8 cellular contexts compared by ENCODE assay signal in the genomic region with DNA sequence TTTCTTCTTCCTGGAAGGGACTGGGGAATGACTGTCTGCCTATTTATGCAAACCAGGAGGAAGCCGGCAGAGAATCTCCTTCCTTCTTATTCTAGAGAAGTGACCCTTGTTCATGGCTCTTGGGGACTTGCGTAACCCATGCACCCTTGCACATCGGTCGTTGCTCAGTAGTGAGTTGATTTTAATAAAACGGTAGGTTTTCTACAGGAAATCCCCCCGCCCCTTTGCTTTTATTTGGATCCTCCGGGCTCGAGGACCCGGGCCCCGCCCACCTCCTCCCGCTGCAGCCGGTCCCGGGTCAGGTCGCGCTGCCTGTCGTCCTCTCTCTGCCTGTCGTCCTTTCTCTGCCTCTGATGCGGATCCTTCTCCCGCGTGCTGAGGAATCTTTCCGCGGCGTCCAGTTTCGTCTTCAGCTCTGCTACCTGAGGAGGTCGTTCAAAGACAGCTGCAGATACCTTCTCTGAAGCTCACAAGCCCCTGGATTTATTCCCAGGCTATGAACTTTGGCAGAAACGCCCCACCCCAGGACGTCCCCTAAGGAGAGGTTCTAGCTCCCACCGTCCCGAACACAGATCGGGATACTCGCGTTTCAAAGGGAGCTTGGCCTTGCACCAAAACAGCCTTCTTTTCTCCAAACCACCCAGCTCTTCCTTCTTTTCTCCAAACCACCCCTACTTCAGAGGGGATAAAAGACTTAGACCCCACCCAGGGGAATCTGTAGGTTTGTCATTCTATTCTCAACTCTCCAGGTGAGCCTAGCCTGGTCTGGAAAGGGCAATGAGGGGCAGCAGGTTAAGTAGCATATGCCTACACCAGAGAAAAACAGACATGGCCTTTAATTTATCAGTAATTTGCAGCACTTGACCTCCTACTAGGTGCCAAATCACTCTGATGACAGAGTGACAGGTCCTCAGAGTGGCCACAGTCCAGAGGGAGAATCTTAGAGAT. TPM values are rescaled to one million over a fixed set of nuclear protein-coding genes. Genes with fewer than 3 reads are reported as not detected.
DNase-seq lines count a peak whose midpoint lies in the region; ATAC-seq and FAIRE-seq lines count a peak whose summit lies in the region.

No MANE protein-coding gene starts in this region.

- H3K4me1 Mint-ChIP-seq in activated CD8-positive, alpha-beta memory T cell treated with anti-CD3 and anti-CD28 coated beads, Interleukin-2, amount 10 ng/mL, durations not matched to agents 7 days and 5 days, result peaks cover 38% of the 10 kb centered on the region
- H3K4me1 Mint-ChIP-seq in natural killer cell treated with Interleukin-12 subunit alpha and Interleukin-12 subunit beta and Interleukin-15 and Interleukin-18, amount 100 ng/mL, for 72 hours (ENCODE audit: low read depth in 2 of 2), result peaks cover 26 to 30% of the 10 kb centered on the region in 2 donors

- H3K36me3 ChIP-seq in ACC112 (ENCODE audit: insufficient read depth, low read length), result no peaks in the 10 kb centered on the region

- CTCF ChIA-PET in activated CD8-positive, alpha-beta memory T cell treated with anti-CD3 and anti-CD28 coated beads, Interleukin-2, amount 10 ng/mL, durations not matched to agents 7 days and 5 days (lab: Charles Lee), result interaction anchor here (1.4 to 2.3 kb wide), 3 partner anchors 34 to 151 kb away, joined by 3 to 6 read pairs (median 4); no protein-coding TSS in a partner anchor

- H3K27ac Mint-ChIP-seq in activated CD8-positive, alpha-beta memory T cell treated with anti-CD3 and anti-CD28 coated beads, Interleukin-2, amount 10 ng/mL, durations not matched to agents 7 days and 5 days, result peak overlapping the region; percentile 68
- peak overlapping the region; percentile 8 to 68 for H3K27ac Mint-ChIP-seq in natural killer cell treated with Interleukin-12 subunit alpha and Interleukin-12 subunit beta and Interleukin-15 and Interleukin-18, amount 100 ng/mL, for 72 hours

- H3K27me3 Mint-ChIP-seq in activated CD8-positive, alpha-beta memory T cell treated with anti-CD3 and anti-CD28 coated beads, Interleukin-2, amount 10 ng/mL, durations not matched to agents 7 days and 5 days, result no peaks in the 10 kb centered on the region
- peaks cover 0 to 7% of the 10 kb centered on the region in 2 donors for H3K27me3 Mint-ChIP-seq in natural killer cell treated with Interleukin-12 subunit alpha and Interleukin-12 subunit beta and Interleukin-15 and Interleukin-18, amount 100 ng/mL, for 72 hours

- H3K79me2 ChIP-seq in ACC112 (ENCODE audit: control insufficient read depth, insufficient read depth, low read length, unreplicated experiment), result no peaks in the 10 kb centered on the region

- H3K27me3 ChIP-seq in ACC112 (ENCODE audit: insufficient read depth, low read length), result no peaks in the 10 kb centered on the region

- H3K4me1 ChIP-seq in ACC112 (ENCODE audit: control insufficient read depth, insufficient read depth, low read length, unreplicated experiment), result peaks cover 12% of the 10 kb centered on the region

- no peak for FAIRE-seq in HTR-8/SVneo (lab: Jason Lieb, UNC)

- ATAC-seq in activated CD8-positive, alpha-beta memory T cell treated with anti-CD3 and anti-CD28 coated beads, Interleukin-2, amount 10 ng/mL, durations not matched to agents 7 days and 5 days, result peak; percentile 50
- peak in 1 of 2 donors; percentile 61 for ATAC-seq in natural killer cell treated with Interleukin-12 subunit alpha and Interleukin-12 subunit beta and Interleukin-15 and Interleukin-18, amount 100 ng/mL, for 72 hours
- no peak for ATAC-seq in HG02981 (IDR thresholded peaks at IDR 0.05; ENCODE audit: unreplicated experiment)
- no peak for ATAC-seq in HG03521 (IDR thresholded peaks at IDR 0.05; ENCODE audit: unreplicated experiment)
- ATAC-seq in GM19351 (IDR thresholded peaks at IDR 0.05; ENCODE audit: unreplicated experiment), result no peak

- H3K9me3 Mint-ChIP-seq in activated CD8-positive, alpha-beta memory T cell treated with anti-CD3 and anti-CD28 coated beads, Interleukin-2, amount 10 ng/mL, durations not matched to agents 7 days and 5 days (ENCODE audit: low read depth), result no peaks in the 10 kb centered on the region
- no peaks in the 10 kb centered on the region for H3K9me3 Mint-ChIP-seq in natural killer cell treated with Interleukin-12 subunit alpha and Interleukin-12 subunit beta and Interleukin-15 and Interleukin-18, amount 100 ng/mL, for 72 hours

- peak overlapping the region; percentile 84 for H3K4me3 ChIP-seq in ACC112 (ENCODE audit: low read depth, low read length)

- H3K36me3 Mint-ChIP-seq in activated CD8-positive, alpha-beta memory T cell treated with anti-CD3 and anti-CD28 coated beads, Interleukin-2, amount 10 ng/mL, durations not matched to agents 7 days and 5 days, result peaks cover 31% of the 10 kb centered on the region
- no peaks in the 10 kb centered on the region for H3K36me3 Mint-ChIP-seq in natural killer cell treated with Interleukin-12 subunit alpha and Interleukin-12 subunit beta and Interleukin-15 and Interleukin-18, amount 100 ng/mL, for 72 hours

- H3K4me3 Mint-ChIP-seq in activated CD8-positive, alpha-beta memory T cell treated with anti-CD3 and anti-CD28 coated beads, Interleukin-2, amount 10 ng/mL, durations not matched to agents 7 days and 5 days, result peak overlapping the region; percentile 74
- peak overlapping the region; percentile 81 for H3K4me3 Mint-ChIP-seq in natural killer cell treated with Interleukin-12 subunit alpha and Interleukin-12 subunit beta and Interleukin-15 and Interleukin-18, amount 100 ng/mL, for 72 hours

- H3K27ac ChIP-seq in ACC112 (ENCODE audit: low read depth, low read length), result no peak overlapping the region

- DNase-seq in HTR-8/SVneo (ENCODE audit: insufficient read length, low spot score) (peak; percentile 10), fibroblast of gingiva (ENCODE audit: low read depth) (peak; percentile 21)
- DNase-seq in activated CD8-positive, alpha-beta memory T cell treated with anti-CD3 and anti-CD28 coated beads, Interleukin-2, amount 10 ng/mL, durations not matched to agents 7 days and 5 days, result no peak
- no peak for DNase-seq in natural killer cell treated with Interleukin-12 subunit alpha and Interleukin-12 subunit beta and Interleukin-15 and Interleukin-18, amount 100 ng/mL, for 72 hours (ENCODE audit: low spot score)

- peak overlapping the region; percentile 92 for H2AFZ ChIP-seq in ACC112 (ENCODE audit: low read length, unreplicated experiment)

RNA-seq across cellular contexts. Expression of a gene that starts 7.0 kb away (rescaled TPM):
- 1 to 10 TPM; 9.1 to 9.3 TPM for total RNA-seq in activated CD8-positive, alpha-beta memory T cell treated with anti-CD3 and anti-CD28 coated beads, Interleukin-2, amount 10 ng/mL, durations not matched to agents 7 days and 5 days
- total RNA-seq in natural killer cell treated with Interleukin-12 subunit alpha and Interleukin-12 subunit beta and Interleukin-15 and Interleukin-18, amount 100 ng/mL, for 72 hours, result 1 to 10 TPM in 1 of 2 donors, under 1 TPM in 1; 0.45 to 4.5 TPM

Comparison
In these comparisons a context has a peak if more than half of its experiments do, and no peak if none do; other contexts are left out.
1. DNase-seq: peak in HTR-8/SVneo (single experiment) and fibroblast of gingiva (single experiment); none in activated CD8-positive, alpha-beta memory T cell treated with anti-CD3 and anti-CD28 coated beads, Interleukin-2, amount 10 ng/mL, durations not matched to agents 7 days and 5 days (single experiment) and natural killer cell treated with Interleukin-12 subunit alpha and Interleukin-12 subunit beta and Interleukin-15 and Interleukin-18, amount 100 ng/mL, for 72 hours (single experiment).